Comparison of ENCODE assay signal across 1 cellular context in the genomic region with DNA sequence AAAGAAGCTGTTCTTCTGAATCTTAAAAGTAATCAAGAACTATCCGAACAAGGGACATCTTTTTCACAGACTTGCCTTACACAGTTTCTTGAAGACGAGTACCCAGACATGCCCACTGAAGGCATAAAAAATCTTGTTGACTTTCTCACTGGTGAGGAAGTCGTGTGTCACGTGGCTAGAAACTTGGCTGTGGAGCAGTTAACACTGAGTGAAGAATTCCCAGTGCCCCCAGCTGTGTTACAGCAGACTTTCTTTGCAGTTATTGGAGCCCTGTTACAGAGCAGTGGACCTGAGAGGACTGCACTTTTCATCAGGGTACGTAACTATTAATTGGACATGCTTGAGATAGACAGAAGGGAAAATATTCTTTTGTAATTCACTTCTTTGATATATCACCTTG.
TF ChIP-seq lines count a peak whose summit lies in the region.

No MANE protein-coding gene starts in this region.

TF ChIP-seq in IMR-90, 13 proteins besides CTCF, POLR2A, EP300 and RAD21 (continued from another document):
- TF ChIP-seq, protein P1, sequence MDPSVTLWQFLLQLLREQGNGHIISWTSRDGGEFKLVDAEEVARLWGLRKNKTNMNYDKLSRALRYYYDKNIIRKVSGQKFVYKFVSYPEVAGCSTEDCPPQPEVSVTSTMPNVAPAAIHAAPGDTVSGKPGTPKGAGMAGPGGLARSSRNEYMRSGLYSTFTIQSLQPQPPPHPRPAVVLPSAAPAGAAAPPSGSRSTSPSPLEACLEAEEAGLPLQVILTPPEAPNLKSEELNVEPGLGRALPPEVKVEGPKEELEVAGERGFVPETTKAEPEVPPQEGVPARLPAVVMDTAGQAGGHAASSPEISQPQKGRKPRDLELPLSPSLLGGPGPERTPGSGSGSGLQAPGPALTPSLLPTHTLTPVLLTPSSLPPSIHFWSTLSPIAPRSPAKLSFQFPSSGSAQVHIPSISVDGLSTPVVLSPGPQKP (IDR thresholded peaks at IDR 0.05; ENCODE audit: borderline replicate concordance, low read depth, low read length) = no peak
TF ChIP-seq in IMR-90: peak in this region for 1.
